In the genomic region with DNA sequence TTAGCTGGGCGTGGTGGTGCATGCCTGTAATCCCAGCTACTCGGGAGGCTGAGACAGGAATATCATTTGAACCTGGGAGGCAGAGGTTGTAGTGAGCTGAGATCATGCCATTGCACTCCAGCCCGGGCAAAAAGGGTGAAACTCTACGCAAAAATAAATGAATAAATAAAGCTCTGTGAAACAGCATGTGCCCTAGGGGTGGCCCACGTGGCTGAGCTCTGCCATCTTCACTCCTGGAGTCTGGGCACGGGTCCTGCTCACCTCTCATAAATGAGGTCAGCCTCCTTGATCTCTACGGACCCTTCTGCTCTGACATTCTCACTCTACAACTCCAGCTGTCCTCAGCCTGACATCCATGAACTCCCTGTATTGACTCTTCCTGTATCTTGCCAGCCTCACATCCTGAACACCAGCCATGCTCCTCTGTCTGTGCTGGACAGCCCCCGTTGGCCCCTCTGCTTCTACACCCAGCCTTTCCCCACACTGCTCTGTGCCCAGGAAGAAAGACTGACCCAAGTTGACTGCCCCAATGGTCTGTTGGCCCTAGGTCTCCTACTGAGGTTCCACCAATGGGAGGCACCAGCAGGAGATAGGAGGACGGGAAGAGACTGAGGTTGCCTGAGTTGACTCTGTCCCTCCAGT, we compare ENCODE assay signal across 27 cellular contexts.
"Had no signal": no experiment of that assay in that cellular context is flagged by ENCODE, and none has a peak within 500 bp of the region (broad histone marks: within the 10 kb centered on the region; RNA-seq: fewer than 3 reads in every experiment).

No MANE protein-coding gene starts in this region.

- H3K36me3 ChIP-seq: left ventricle myocardium inferior, neutrophil, ovary, right atrium auricular region, stomach, thyroid gland, transverse colon, upper lobe of left lung, vagina had no signal

- H3K9me3 Mint-ChIP-seq: mesothelial cell of epicardium; natural killer cell; stimulated activated naive B cell treated with anti-CD40 and anti-IgM and Interleukin-4, amounts not matched to agents 10 μg/mL and 1 μg/mL and 100 μg/mL, for 72 hours had no signal

- ATAC-seq: natural killer cell; sciatic nerve; stimulated activated naive B cell treated with anti-CD40 and anti-IgM and Interleukin-4, amounts not matched to agents 10 μg/mL and 1 μg/mL and 100 μg/mL, for 72 hours; stimulated activated naive CD8-positive, alpha-beta T cell treated with anti-CD3 and anti-CD28 coated beads, Interleukin-15, Interleukin-2, amounts not matched to agents 100 U/mL and 50 U/mL, for 24 hours had no signal

- H2AFZ ChIP-seq: hepatocyte had no signal

- H3K9me3 ChIP-seq: left ventricle myocardium inferior, neutrophil, ovary, right atrium auricular region, stomach, testis, thyroid gland, transverse colon, upper lobe of left lung, vagina had no signal

- H3K36me3 Mint-ChIP-seq: mesothelial cell of epicardium; naive B cell; natural killer cell; stimulated activated naive B cell treated with anti-CD40 and anti-IgM and Interleukin-4, amounts not matched to agents 10 μg/mL and 1 μg/mL and 100 μg/mL, for 72 hours had no signal

- H3K27ac Mint-ChIP-seq: mesothelial cell of epicardium; natural killer cell; progenitor cell of endocrine pancreas; stimulated activated naive B cell treated with anti-CD40 and anti-IgM and Interleukin-4, amounts not matched to agents 10 μg/mL and 1 μg/mL and 100 μg/mL, for 72 hours had no signal

- H3K27ac ChIP-seq: hepatocyte, left ventricle myocardium inferior, neutrophil, ovary, right atrium auricular region, skin epidermis, stomach, testis, thyroid gland, transverse colon, upper lobe of left lung, vagina had no signal

- H3K4me2 ChIP-seq: hepatocyte had no signal

- H3K4me1 ChIP-seq: stomach, testis, thyroid gland, transverse colon, upper lobe of left lung had no signal

- H3K79me2 ChIP-seq: hepatocyte had no signal

- H3K4me3 Mint-ChIP-seq: mesothelial cell of epicardium; natural killer cell; stimulated activated naive B cell treated with anti-CD40 and anti-IgM and Interleukin-4, amounts not matched to agents 10 μg/mL and 1 μg/mL and 100 μg/mL, for 72 hours had no signal

- H3K4me3 ChIP-seq: hepatocyte, left ventricle myocardium inferior, lung, ovary, right atrium auricular region, skin epidermis, stomach, testis, thyroid gland, transverse colon, upper lobe of left lung, vagina had no signal

- DNase-seq: islet precursor cell; left ventricle myocardium inferior; mesendoderm; naive B cell; natural killer cell; occipital lobe; ovary; stimulated activated CD4-positive, alpha-beta T cell treated with anti-CD3 and anti-CD28 coated beads, Interleukin-12 subunit alpha, Interleukin-12 subunit beta, amount 100 ng/mL, for 4 hours; stimulated activated CD4-positive, alpha-beta T cell treated with anti-CD3 and anti-CD28 coated beads, Interleukin-15, amount 100 ng/mL, for 24 hours; stimulated activated CD4-positive, alpha-beta T cell treated with anti-CD3 and anti-CD28 coated beads, Interleukin-2, amount 100 ng/mL, for 24 hours; stimulated activated CD4-positive, alpha-beta T cell treated with anti-CD3 and anti-CD28 coated beads, Interleukin-4, amount 100 ng/mL, for 1 hour; stimulated activated naive B cell treated with anti-CD40 and anti-IgM and Interleukin-4, amounts not matched to agents 10 μg/mL and 1 μg/mL and 100 μg/mL, for 72 hours; stimulated activated naive CD8-positive, alpha-beta T cell treated with anti-CD3 and anti-CD28 coated beads, Interleukin-15, Interleukin-2, amounts not matched to agents 100 U/mL and 50 U/mL, for 24 hours; stomach; testis; thyroid gland; transverse colon; upper lobe of left lung had no signal

- H3K27me3 ChIP-seq: hepatocyte, neutrophil, ovary, right atrium auricular region, stomach, testis, thyroid gland, transverse colon, upper lobe of left lung, vagina had no signal
